Comparison of ENCODE assay signal across 8 cellular contexts in the genomic region with DNA sequence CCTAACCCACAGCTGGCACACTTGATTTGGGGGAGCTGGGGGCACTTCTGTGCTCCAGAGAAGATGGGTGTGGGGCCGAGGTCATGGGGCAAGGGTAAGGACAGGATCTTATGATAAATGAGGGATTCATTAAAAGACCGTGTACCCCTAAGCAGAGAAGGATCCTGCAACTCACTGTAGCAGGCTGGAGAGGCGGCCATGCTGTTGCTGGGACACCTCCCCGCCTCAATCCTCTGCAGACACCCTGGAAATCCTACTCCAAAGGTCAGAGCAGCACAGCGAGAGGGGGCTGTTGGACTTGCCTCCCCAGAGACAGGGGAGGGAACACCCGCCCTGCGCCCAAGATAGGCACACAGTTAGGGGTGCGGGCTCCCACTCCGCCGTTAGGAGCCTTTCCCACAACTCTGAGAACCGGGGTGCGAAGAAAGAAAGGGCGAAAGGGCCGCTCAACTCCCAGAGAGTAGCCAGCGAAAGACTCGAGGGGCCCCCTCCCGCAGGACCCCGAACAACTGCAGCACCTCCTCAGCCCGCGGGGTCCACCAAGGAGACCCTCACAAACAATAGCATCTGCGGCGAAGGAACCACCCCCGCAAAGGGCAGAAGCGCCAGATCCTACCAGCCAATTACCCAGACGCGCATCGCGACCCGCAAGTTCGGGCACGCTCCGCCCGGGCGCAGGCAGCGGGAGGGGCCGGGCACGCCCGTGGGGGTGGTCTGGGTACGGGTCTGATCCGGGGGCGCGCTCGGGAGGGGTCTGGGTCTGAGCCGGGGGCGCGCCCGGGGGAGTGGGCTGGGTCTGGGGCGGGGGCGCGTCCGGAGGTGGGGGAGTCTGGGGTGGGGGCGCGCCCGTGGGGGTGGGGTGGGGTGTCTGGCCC. TPM values are rescaled to one million over a fixed set of nuclear protein-coding genes. Genes with fewer than 3 reads are reported as not detected.
DNase-seq lines count a peak whose midpoint lies in the region; ATAC-seq and TF ChIP-seq lines count a peak whose summit lies in the region.

No MANE protein-coding gene starts in this region.

- H3K9me3 Mint-ChIP-seq in CD8-positive, alpha-beta T cell = no peaks in the 10 kb centered on the region
- no peaks in the 10 kb centered on the region for H3K9me3 Mint-ChIP-seq in dendritic cell treated with granulocyte-macrophage colony-stimulating factor and Interleukin-4, amounts not matched to agents 40 ng/mL and 50 ng/mL, for 4 days
- H3K9me3 Mint-ChIP-seq in nephron = no peaks in the 10 kb centered on the region

- TF ChIP-seq CTCF in CD8-positive, alpha-beta T cell (IDR thresholded peaks at IDR 0.05) = no peak
- no peak for TF ChIP-seq CTCF in nephron (IDR thresholded peaks at IDR 0.05; ENCODE audit: unreplicated experiment in 3 of 3)

- H3K27ac ChIP-seq in CD8-positive, alpha-beta T cell (ENCODE audit: low read depth, low read length) = no peak overlapping the region

- peak overlapping the region; percentile 74 for H3K4me3 Mint-ChIP-seq in CD8-positive, alpha-beta T cell
- peak overlapping the region; percentile 62 for H3K4me3 Mint-ChIP-seq in dendritic cell treated with granulocyte-macrophage colony-stimulating factor and Interleukin-4, amounts not matched to agents 40 ng/mL and 50 ng/mL, for 4 days
- peak overlapping the region; percentile 88 to 93 (median 88) for H3K4me3 Mint-ChIP-seq in nephron

- H3K36me3 Mint-ChIP-seq in CD8-positive, alpha-beta T cell = no peaks in the 10 kb centered on the region
- H3K36me3 Mint-ChIP-seq in dendritic cell treated with granulocyte-macrophage colony-stimulating factor and Interleukin-4, amounts not matched to agents 40 ng/mL and 50 ng/mL, for 4 days (ENCODE audit: low read depth) = no peaks in the 10 kb centered on the region
- H3K36me3 Mint-ChIP-seq in nephron (ENCODE audit: low read depth) = no peaks in the 10 kb centered on the region

- POLR2A ChIA-PET in CD8-positive, alpha-beta T cell (lab: Charles Lee) = no interaction called here

- CTCF ChIA-PET in CD8-positive, alpha-beta T cell (lab: Charles Lee) = interaction anchor here (0.6 to 1.5 kb wide), 2 partner anchors 10 to 75 kb away, joined by 3 to 4 read pairs; no protein-coding TSS in a partner anchor

- ATAC-seq in CD8-positive, alpha-beta T cell = no peak
- no peak for ATAC-seq in HG03025 (IDR thresholded peaks at IDR 0.05; ENCODE audit: low FRiP score, unreplicated experiment)

- H3K36me3 ChIP-seq in CD8-positive, alpha-beta T cell (ENCODE audit: insufficient read depth, low read length) = no peaks in the 10 kb centered on the region

- no peaks in the 10 kb centered on the region for H3K4me1 ChIP-seq in CD8-positive, alpha-beta T cell (ENCODE audit: insufficient read depth, low read length)

- DNase-seq in CD8-positive, alpha-beta T cell = peak in 1 of 7 experiments; percentile 45
- peak; percentile 48 for DNase-seq in NCI-H1694 treated with DMSO at 0.1 percent for 48 hours (lab: John Stamatoyannopoulos, UW)
- no peak for DNase-seq in activated effector memory CD4-positive, alpha-beta T cell treated with anti-CD3 and anti-CD28 coated beads, Interleukin-2, amount 50 U/mL, for 16 hours
- no peak for DNase-seq in stimulated activated naive CD4-positive, alpha-beta T cell treated with Interleukin-2 at 50 U/mL for 16 hours (lab: John Stamatoyannopoulos, UW)
- DNase-seq in OCI-M2 (lab: John Stamatoyannopoulos, UW; ENCODE audit: unreplicated experiment) = no peak

- H3K27me3 ChIP-seq in CD8-positive, alpha-beta T cell (ENCODE audit: insufficient read depth, low read length) = peaks cover 11% of the 10 kb centered on the region

- H3K27me3 Mint-ChIP-seq in CD8-positive, alpha-beta T cell (ENCODE audit: low read depth) = peaks cover 39% of the 10 kb centered on the region
- peaks cover 39% of the 10 kb centered on the region for H3K27me3 Mint-ChIP-seq in dendritic cell treated with granulocyte-macrophage colony-stimulating factor and Interleukin-4, amounts not matched to agents 40 ng/mL and 50 ng/mL, for 4 days
- no peaks in the 10 kb centered on the region for H3K27me3 Mint-ChIP-seq in nephron (ENCODE audit: low read depth)

- no peak overlapping the region for H3K4me3 ChIP-seq in CD8-positive, alpha-beta T cell (ENCODE audit: low read depth, low read length)

- peaks cover 6% of the 10 kb centered on the region for H3K4me1 Mint-ChIP-seq in CD8-positive, alpha-beta T cell (ENCODE audit: low read depth)
- no peaks in the 10 kb centered on the region for H3K4me1 Mint-ChIP-seq in dendritic cell treated with granulocyte-macrophage colony-stimulating factor and Interleukin-4, amounts not matched to agents 40 ng/mL and 50 ng/mL, for 4 days (ENCODE audit: low read depth)
- peaks cover 15% of the 10 kb centered on the region for H3K4me1 Mint-ChIP-seq in nephron

- intact Hi-C loops in CD8-positive, alpha-beta T cell (cut with DNase I, micrococcal nuclease) = no loop called here
- intact Hi-C loops in dendritic cell treated with granulocyte-macrophage colony-stimulating factor and Interleukin-4, amounts not matched to agents 40 ng/mL and 50 ng/mL, for 4 days (cut with micrococcal nuclease) = no loop called here

- H3K9me3 ChIP-seq in CD8-positive, alpha-beta T cell (ENCODE audit: low read length) = no peaks in the 10 kb centered on the region

- H3K27ac Mint-ChIP-seq in CD8-positive, alpha-beta T cell = no peak overlapping the region
- H3K27ac Mint-ChIP-seq in dendritic cell treated with granulocyte-macrophage colony-stimulating factor and Interleukin-4, amounts not matched to agents 40 ng/mL and 50 ng/mL, for 4 days = no peak overlapping the region
- peak overlapping the region; percentile 73 to 85 (median 77) for H3K27ac Mint-ChIP-seq in nephron

RNA-seq across cellular contexts. Expression of gene PARD6G, which starts 1.3 kb away (rescaled TPM):
- total RNA-seq in CD8-positive, alpha-beta T cell = 1 to 10 TPM; 3.7 to 3.8 TPM

Comparison
In these comparisons a context has a peak if more than half of its experiments do, and no peak if none do; other contexts are left out.
1. H3K27ac Mint-ChIP-seq: peak in nephron (3 of 3); none in CD8-positive, alpha-beta T cell (single experiment) and dendritic cell treated with granulocyte-macrophage colony-stimulating factor and Interleukin-4, amounts not matched to agents 40 ng/mL and 50 ng/mL, for 4 days (single experiment).
2. Peak in every context shown above with its lines, with median percentiles within 50 percentile points of each other: H3K4me3 Mint-ChIP-seq.